Comparison of ENCODE assay signal across 8 cellular contexts in the genomic region with DNA sequence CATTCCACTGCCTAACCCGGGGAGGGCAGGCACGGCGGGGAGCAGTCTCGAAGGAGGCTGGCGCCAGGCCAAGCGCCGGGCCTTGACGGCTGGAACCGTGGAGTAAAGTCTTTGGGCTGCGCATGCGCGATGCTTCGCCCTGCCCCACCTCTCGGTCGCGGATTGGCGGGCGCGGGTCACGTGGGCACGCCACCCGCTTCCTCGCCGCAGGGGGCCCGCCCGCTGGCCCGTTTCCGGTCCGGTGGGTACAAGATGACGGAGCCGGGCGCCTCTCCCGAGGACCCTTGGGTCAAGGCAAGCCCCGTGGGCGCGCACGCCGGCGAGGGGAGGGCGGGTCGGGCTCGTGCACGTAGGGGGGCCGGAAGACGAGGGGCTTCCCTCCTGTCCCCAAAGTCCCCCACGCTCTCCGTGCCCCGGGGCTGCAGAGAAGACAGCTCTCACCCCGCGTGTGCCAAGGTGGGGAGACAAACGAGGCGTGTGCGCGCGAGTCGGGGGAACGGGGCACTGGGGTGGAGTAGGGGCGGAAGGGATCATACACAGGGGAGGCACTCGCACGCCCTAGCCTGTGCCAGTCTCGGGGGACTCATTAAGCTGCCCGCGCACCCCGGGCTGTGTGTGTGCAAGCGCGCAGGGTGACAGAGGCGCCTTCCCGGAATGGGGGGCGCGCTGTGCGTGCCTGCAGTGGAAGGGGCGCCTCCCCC. TPM values are rescaled to one million over a fixed set of nuclear protein-coding genes. Genes with fewer than 3 reads are reported as not detected.
DNase-seq lines count a peak whose midpoint lies in the region; ATAC-seq and TF ChIP-seq lines count a peak whose summit lies in the region.

MLX (plus strand) TSS at position 228 of the 701 bp plus-strand sequence; CDS start at position 253, 25 bp downstream.

- in situ Hi-C loops in HAP-1 (cut with MboI; ENCODE audit: low sequenced_read_pairs) = no loop called here

- DNase-seq in DMS153 (lab: John Stamatoyannopoulos, UW) (peak; percentile 72), HAP-1 (ENCODE audit: low spot score in 2 of 2) (peak; percentile 86 to 95), NCI-H1092 (lab: John Stamatoyannopoulos, UW) (peak; percentile 93), globus pallidus (ENCODE audit: low spot score) (peak; percentile 90), occipital lobe (lab: John Stamatoyannopoulos, UW) (peak; percentile 74), superior temporal gyrus (ENCODE audit: extremely low spot score) (peak; percentile 95)
- DNase-seq in activated naive CD4-positive, alpha-beta T cell treated with anti-CD3 and anti-CD28 coated beads, Interleukin-2, amount 50 U/mL, for 16 hours = peak; percentile 90

- H3K27me3 ChIP-seq in HAP-1 (ENCODE audit: low read depth) = no peaks in the 10 kb centered on the region

- peaks cover 74% of the 10 kb centered on the region for H3K36me3 ChIP-seq in HAP-1 (replicated peaks)

- ATAC-seq in SK-N-SH treated with all-trans-retinoic acid at 6 μM for 48 hours = peak; percentile 78

- H3K4me3 ChIP-seq in HAP-1 = peak within 1 kb of the TSS; percentile 96

- H3K4me1 ChIP-seq in HAP-1 = peaks cover 17% of the 10 kb centered on the region

- H3K9me3 ChIP-seq in HAP-1 = no peaks in the 10 kb centered on the region

TF ChIP-seq in SK-N-SH treated with all-trans-retinoic acid at 6 μM for 48 hours, 23 proteins besides CTCF, POLR2A, EP300 and RAD21:
- no peak for TF ChIP-seq OSR1 (CRISPR knock-in tag; IDR thresholded peaks at IDR 0.05)
- no peak for TF ChIP-seq TOX (CRISPR knock-in tag; IDR thresholded peaks at IDR 0.05; ENCODE audit: borderline replicate concordance)

RNA-seq across cellular contexts. Expression of gene MLX, which starts in this region (rescaled TPM):
- total RNA-seq in occipital lobe = 25.1 TPM

Comparison
In these comparisons a context has a peak if more than half of its experiments do, and no peak if none do; other contexts are left out.
1. Peak in every context shown above with its lines: DNase-seq, ATAC-seq and H3K4me3 ChIP-seq.